Comparison of ENCODE assay signal across 27 cellular contexts in genomic region chr7:159086301-159086925, GRCh38. TPM values are rescaled to one million over a fixed set of nuclear protein-coding genes. Genes with fewer than 3 reads are reported as not detected.
A peak's percentile ranks its signal among the peaks of the same experiment; 100 is the strongest.
DNase-seq lines count a peak whose midpoint lies in the region; ATAC-seq and TF ChIP-seq lines count a peak whose summit lies in the region.
"Had no signal": no experiment of that assay in that cellular context is flagged by ENCODE, and none has a peak within 500 bp of the region (broad histone marks: within the 10 kb centered on the region; RNA-seq: fewer than 3 reads in every experiment).

No MANE protein-coding gene starts in this region.

- H3K4me1 Mint-ChIP-seq in activated CD4-positive, alpha-beta memory T cell treated with anti-CD3 and anti-CD28 coated beads for 36 hours (ENCODE audit: low read depth) = no peaks in the 10 kb centered on the region
- H3K4me1 Mint-ChIP-seq in activated CD4-positive, alpha-beta memory T cell treated with anti-CD3 and anti-CD28 coated beads, Interleukin-2, amount 10 ng/mL, durations not matched to agents 7 days and 5 days = no peaks in the 10 kb centered on the region
- H3K4me1 Mint-ChIP-seq in central memory CD8-positive, alpha-beta T cell = peaks cover 6% of the 10 kb centered on the region
- H3K4me1 Mint-ChIP-seq: activated naive CD4-positive, alpha-beta T cell treated with anti-CD3 and anti-CD28 coated beads, Interleukin-2, amount 50 U/mL, for 24 hours; mesothelial cell of epicardium had no signal

- H3K4me1 ChIP-seq in mesendoderm (ENCODE audit: control insufficient read depth, low read depth, low read length) (no peaks in the 10 kb centered on the region), transverse colon (no peaks in the 10 kb centered on the region)
- H3K4me1 ChIP-seq: parathyroid adenoma had no signal

- no peak overlapping the region for H3K56ac ChIP-seq in mesendoderm (ENCODE audit: low read length)

- no peak overlapping the region for H3K4me3 ChIP-seq in mesendoderm (ENCODE audit: low read length)
- no peak overlapping the region for H3K4me3 ChIP-seq in transverse colon
- H3K4me3 ChIP-seq: hepatocyte had no signal

- H3K27me3 Mint-ChIP-seq in activated CD4-positive, alpha-beta memory T cell treated with anti-CD3 and anti-CD28 coated beads for 36 hours = no peaks in the 10 kb centered on the region
- H3K27me3 Mint-ChIP-seq in activated CD4-positive, alpha-beta memory T cell treated with anti-CD3 and anti-CD28 coated beads, Interleukin-2, amount 10 ng/mL, durations not matched to agents 7 days and 5 days = peaks cover 3% of the 10 kb centered on the region
- H3K27me3 Mint-ChIP-seq in central memory CD8-positive, alpha-beta T cell = peaks cover 13% of the 10 kb centered on the region

- H3K4me3 Mint-ChIP-seq in activated CD4-positive, alpha-beta memory T cell treated with anti-CD3 and anti-CD28 coated beads for 36 hours = no peak overlapping the region
- H3K4me3 Mint-ChIP-seq in activated CD4-positive, alpha-beta memory T cell treated with anti-CD3 and anti-CD28 coated beads, Interleukin-2, amount 10 ng/mL, durations not matched to agents 7 days and 5 days = no peak overlapping the region
- no peak overlapping the region for H3K4me3 Mint-ChIP-seq in central memory CD8-positive, alpha-beta T cell
- H3K4me3 Mint-ChIP-seq: activated naive CD4-positive, alpha-beta T cell treated with anti-CD3 and anti-CD28 coated beads, Interleukin-2, amount 50 U/mL, for 24 hours; CD4-positive, CD25-positive, alpha-beta regulatory T cell; effector memory CD8-positive, alpha-beta T cell; mesothelial cell of epicardium; naive thymus-derived CD8-positive, alpha-beta T cell had no signal

- DNase-seq in activated CD4-positive, alpha-beta memory T cell treated with anti-CD3 and anti-CD28 coated beads for 36 hours = peak; percentile 3
- DNase-seq in activated CD4-positive, alpha-beta memory T cell treated with anti-CD3 and anti-CD28 coated beads, Interleukin-2, amount 10 ng/mL, durations not matched to agents 7 days and 5 days = no peak
- DNase-seq in central memory CD8-positive, alpha-beta T cell (ENCODE audit: low spot score in 2 of 2) = no peak
- DNase-seq in mesendoderm = no peak
- peak; percentile 1 for DNase-seq in transverse colon
- DNase-seq in NCI-H510A treated with DMSO at 0.1 percent for 48 hours (lab: John Stamatoyannopoulos, UW) = no peak
- DNase-seq in amygdala (lab: John Stamatoyannopoulos, UW) = no peak
- DNase-seq: activated CD4-positive, alpha-beta T cell treated with anti-CD3 and anti-CD28 coated beads for 4 hours; CD4-positive, CD25-positive, alpha-beta regulatory T cell; cortex of kidney; effector memory CD8-positive, alpha-beta T cell; foreskin fibroblast; naive thymus-derived CD8-positive, alpha-beta T cell; NCI-H1417; NCI-H2029 treated with DMSO at 0.1 percent for 48 hours; NCI-H345; stimulated activated CD4-positive, alpha-beta T cell treated with anti-CD3 and anti-CD28 coated beads, Interleukin-4, amount 100 ng/mL, for 1 hour had no signal

- H3K9me3 Mint-ChIP-seq in activated CD4-positive, alpha-beta memory T cell treated with anti-CD3 and anti-CD28 coated beads for 36 hours = peaks cover 2% of the 10 kb centered on the region
- H3K9me3 Mint-ChIP-seq in activated CD4-positive, alpha-beta memory T cell treated with anti-CD3 and anti-CD28 coated beads, Interleukin-2, amount 10 ng/mL, durations not matched to agents 7 days and 5 days = no peaks in the 10 kb centered on the region
- no peaks in the 10 kb centered on the region for H3K9me3 Mint-ChIP-seq in central memory CD8-positive, alpha-beta T cell
- H3K9me3 Mint-ChIP-seq: activated naive CD4-positive, alpha-beta T cell treated with anti-CD3 and anti-CD28 coated beads, Interleukin-2, amount 50 U/mL, for 24 hours; effector memory CD8-positive, alpha-beta T cell; mesothelial cell of epicardium; naive thymus-derived CD8-positive, alpha-beta T cell had no signal

- H3K36me3 ChIP-seq in mesendoderm (ENCODE audit: control insufficient read depth, insufficient read depth, low read length) = no peaks in the 10 kb centered on the region
- H3K36me3 ChIP-seq in transverse colon = no peaks in the 10 kb centered on the region

- no peak overlapping the region for H2AK5ac ChIP-seq in mesendoderm (ENCODE audit: low read length)

- no peaks in the 10 kb centered on the region for H3K79me1 ChIP-seq in mesendoderm (ENCODE audit: low read length)

- TF ChIP-seq POLR2A in transverse colon (IDR thresholded peaks at IDR 0.05) = no peak

- H3K79me2 ChIP-seq in mesendoderm (ENCODE audit: control insufficient read depth, insufficient read depth, low read length) = no peaks in the 10 kb centered on the region
- H3K79me2 ChIP-seq: hepatocyte, parathyroid adenoma had no signal

- H3K9ac ChIP-seq in mesendoderm (ENCODE audit: low read length) = no peak overlapping the region
- H3K9ac ChIP-seq: KMS-11, parathyroid adenoma had no signal

- no peak overlapping the region for H4K8ac ChIP-seq in mesendoderm (ENCODE audit: low read depth, low read length)

- CTCF ChIA-PET in activated CD4-positive, alpha-beta memory T cell treated with anti-CD3 and anti-CD28 coated beads for 36 hours (lab: Charles Lee) = no interaction called here
- CTCF ChIA-PET in activated CD4-positive, alpha-beta memory T cell treated with anti-CD3 and anti-CD28 coated beads, Interleukin-2, amount 10 ng/mL, durations not matched to agents 7 days and 5 days (lab: Charles Lee) = no interaction called here

- no peak overlapping the region for H3K23ac ChIP-seq in mesendoderm (ENCODE audit: low read length)

- no peak overlapping the region for H4K5ac ChIP-seq in mesendoderm (ENCODE audit: low read length)

- no peak overlapping the region for H3K4ac ChIP-seq in mesendoderm (ENCODE audit: low read depth, low read length)

- H3K27ac Mint-ChIP-seq in activated CD4-positive, alpha-beta memory T cell treated with anti-CD3 and anti-CD28 coated beads for 36 hours = no peak overlapping the region
- no peak overlapping the region for H3K27ac Mint-ChIP-seq in activated CD4-positive, alpha-beta memory T cell treated with anti-CD3 and anti-CD28 coated beads, Interleukin-2, amount 10 ng/mL, durations not matched to agents 7 days and 5 days
- H3K27ac Mint-ChIP-seq in central memory CD8-positive, alpha-beta T cell (ENCODE audit: low read depth) = peak overlapping the region; percentile 39
- H3K27ac Mint-ChIP-seq: CD4-positive, CD25-positive, alpha-beta regulatory T cell; effector memory CD8-positive, alpha-beta T cell; mesothelial cell of epicardium had no signal

- TF ChIP-seq EP300 in transverse colon (IDR thresholded peaks at IDR 0.05; ENCODE audit: low read depth) = no peak

- in situ Hi-C loops in transverse colon (cut with MboI; ENCODE audit: low pct_ligation_motif_present in 1 of 4, low pct_unique_long_range_greater_than_20kb in 1 of 4, low sequenced_read_pairs in 3 of 4) = no loop called here

- H2BK5ac ChIP-seq in mesendoderm (ENCODE audit: low read length) = no peak overlapping the region

- H3K18ac ChIP-seq in mesendoderm (ENCODE audit: low read length) = no peak overlapping the region

- no peaks in the 10 kb centered on the region for H3K9me3 ChIP-seq in transverse colon

- H3K4me2 ChIP-seq in mesendoderm (ENCODE audit: low read length) = no peak overlapping the region
- H3K4me2 ChIP-seq: hepatocyte, KMS-11 had no signal

- no CpG with 5 or more reads among the region's 10 CpGs for WGBS in mesendoderm (ENCODE audit: extremely low coverage, insufficient coverage, low lambda C conversion rate)
- 60 to 84% methylated on average over 1 to 10 of the region's 10 CpGs for WGBS in transverse colon (ENCODE audit: low coverage in 1 of 2), 2 donors

- H2BK120ac ChIP-seq in mesendoderm (ENCODE audit: low read depth, low read length) = no peak overlapping the region

- H2BK15ac ChIP-seq in mesendoderm (replicated peaks; ENCODE audit: low read depth) = no peak overlapping the region

- no peak for ATAC-seq in central memory CD8-positive, alpha-beta T cell (replicated peaks; ENCODE audit: extremely low read depth, poor library complexity, severe bottlenecking)
- ATAC-seq in GM18867 (IDR thresholded peaks at IDR 0.05; ENCODE audit: unreplicated experiment) = no peak
- ATAC-seq: effector memory CD8-positive, alpha-beta T cell; esophagus mucosa; naive thymus-derived CD8-positive, alpha-beta T cell; right cardiac atrium had no signal

- H3K27ac ChIP-seq in mesendoderm (ENCODE audit: low read depth, low read length) (peak overlapping the region; percentile 1), transverse colon (no peak overlapping the region)
- H3K27ac ChIP-seq: hepatocyte, KMS-11, parathyroid adenoma had no signal

- H3K27me3 ChIP-seq in mesendoderm (ENCODE audit: insufficient read depth, low read length, poor library complexity) (no peaks in the 10 kb centered on the region), transverse colon (no peaks in the 10 kb centered on the region)
- H3K27me3 ChIP-seq: hepatocyte had no signal

- no peak for TF ChIP-seq CTCF in transverse colon (IDR thresholded peaks at IDR 0.05)

- H3K36me3 Mint-ChIP-seq in activated CD4-positive, alpha-beta memory T cell treated with anti-CD3 and anti-CD28 coated beads for 36 hours = no peaks in the 10 kb centered on the region
- no peaks in the 10 kb centered on the region for H3K36me3 Mint-ChIP-seq in activated CD4-positive, alpha-beta memory T cell treated with anti-CD3 and anti-CD28 coated beads, Interleukin-2, amount 10 ng/mL, durations not matched to agents 7 days and 5 days (ENCODE audit: low read depth)
- no peaks in the 10 kb centered on the region for H3K36me3 Mint-ChIP-seq in central memory CD8-positive, alpha-beta T cell (ENCODE audit: insufficient read depth)
- H3K36me3 Mint-ChIP-seq: activated naive CD4-positive, alpha-beta T cell treated with anti-CD3 and anti-CD28 coated beads, Interleukin-2, amount 50 U/mL, for 24 hours; CD4-positive, CD25-positive, alpha-beta regulatory T cell; mesothelial cell of epicardium; naive thymus-derived CD8-positive, alpha-beta T cell had no signal

- POLR2A ChIA-PET in activated CD4-positive, alpha-beta memory T cell treated with anti-CD3 and anti-CD28 coated beads for 36 hours (lab: Charles Lee) = no interaction called here
- POLR2A ChIA-PET in activated CD4-positive, alpha-beta memory T cell treated with anti-CD3 and anti-CD28 coated beads, Interleukin-2, amount 10 ng/mL, durations not matched to agents 7 days and 5 days (lab: Charles Lee) = no interaction called here

- intact Hi-C loops in activated CD4-positive, alpha-beta memory T cell treated with anti-CD3 and anti-CD28 coated beads for 36 hours (cut with micrococcal nuclease) = no loop called here
- intact Hi-C loops in transverse colon (cut with DNase I; ENCODE audit: low total_unique reads) = no loop called here

RNA-seq across cellular contexts. Expression of gene VIPR2, which starts 58.3 kb away (rescaled TPM):
- under 1 TPM; 0.55 to 0.56 TPM for total RNA-seq in activated CD4-positive, alpha-beta memory T cell treated with anti-CD3 and anti-CD28 coated beads for 36 hours
- under 1 TPM; 0.13 to 0.23 TPM for total RNA-seq in activated CD4-positive, alpha-beta memory T cell treated with anti-CD3 and anti-CD28 coated beads, Interleukin-2, amount 10 ng/mL, durations not matched to agents 7 days and 5 days
- polyA plus RNA-seq in mesendoderm (2013, experiment 1 of 2) = 0.35 TPM
- 0.29 TPM for polyA plus RNA-seq in mesendoderm (2013, experiment 2 of 2)
- total RNA-seq in transverse colon = 1 to 10 TPM; 1.8 to 3.7 (median 2.7) TPM
- total RNA-seq: A172; CD4-positive, CD25-positive, alpha-beta regulatory T cell; OCI-LY7 had no signal
- polyA plus RNA-seq: CD4-positive, CD25-positive, alpha-beta regulatory T cell had no signal

Comparison
In these comparisons a context has a peak if more than half of its experiments do, and no peak if none do; other contexts are left out.
1. DNase-seq: peak in activated CD4-positive, alpha-beta memory T cell treated with anti-CD3 and anti-CD28 coated beads for 36 hours (single experiment) and transverse colon (single experiment); none in activated CD4-positive, alpha-beta memory T cell treated with anti-CD3 and anti-CD28 coated beads, Interleukin-2, amount 10 ng/mL, durations not matched to agents 7 days and 5 days (single experiment), central memory CD8-positive, alpha-beta T cell (0 of 2), mesendoderm (single experiment), NCI-H510A treated with DMSO at 0.1 percent for 48 hours (single experiment) and amygdala (0 of 56).